In the genomic region with DNA sequence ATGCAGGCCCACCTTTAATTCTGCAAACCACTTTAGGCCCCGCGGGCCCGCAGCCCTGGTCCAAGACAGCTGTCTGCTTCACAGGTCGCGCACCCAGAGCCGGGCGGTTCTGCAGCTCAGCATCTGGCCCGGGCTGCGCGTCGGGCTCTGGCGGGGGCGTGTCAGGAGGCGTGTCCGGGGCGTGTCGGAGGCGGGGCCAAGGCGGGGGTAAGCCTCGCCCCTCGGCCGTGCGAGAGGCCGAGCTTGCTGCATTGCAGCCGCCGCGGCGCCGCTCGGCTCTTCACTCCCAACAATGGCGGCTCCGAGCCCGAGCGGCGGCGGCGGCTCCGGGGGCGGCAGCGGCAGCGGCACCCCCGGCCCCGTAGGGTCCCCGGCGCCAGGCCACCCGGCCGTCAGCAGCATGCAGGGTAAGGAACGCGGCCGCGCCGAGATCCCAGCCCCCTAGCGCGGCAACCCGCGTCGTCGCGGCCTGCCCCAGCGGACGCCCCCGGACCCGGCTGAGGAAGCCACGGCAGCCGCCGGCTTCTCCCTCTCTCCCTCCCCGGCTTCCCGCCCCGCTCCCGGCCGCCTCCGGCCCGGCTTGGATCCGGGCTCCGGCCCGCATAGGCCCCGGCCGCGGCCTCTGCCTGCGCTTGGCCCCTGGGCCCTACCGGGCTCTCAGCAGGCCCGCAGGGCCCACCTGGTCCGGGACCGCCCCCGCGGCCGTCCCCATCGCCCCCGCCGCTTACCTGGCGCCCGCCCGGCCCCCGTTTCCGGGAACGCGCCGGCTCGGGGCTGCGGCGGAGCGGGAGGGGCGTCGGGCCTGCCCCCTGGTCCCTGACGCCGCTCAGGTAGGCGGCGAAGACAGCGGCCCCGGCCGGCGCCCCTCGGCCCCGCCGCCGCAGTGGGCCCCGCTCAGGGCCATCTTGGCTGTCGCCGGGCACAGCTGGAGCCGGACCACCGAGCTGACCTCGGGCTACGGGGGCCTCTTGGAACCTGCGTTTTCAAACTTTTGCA, we compare ENCODE assay signal across 8 cellular contexts. TPM values are rescaled to one million over a fixed set of nuclear protein-coding genes. Genes with fewer than 3 reads are reported as not detected.
DNase-seq lines count a peak whose midpoint lies in the region; ATAC-seq, FAIRE-seq and TF ChIP-seq lines count a peak whose summit lies in the region.

A gene (plus strand): TSS at position 283 of the 996 bp plus-strand sequence. CDS start 10 bp downstream, at position 293.

- CTCF ChIA-PET in activated CD8-positive, alpha-beta T cell treated with anti-CD3 and anti-CD28 coated beads for 36 hours (lab: Charles Lee): interaction anchor here (0.7 to 2.0 kb wide), 4 partner anchors 14 to 34 kb away, joined by 3 to 8 read pairs (median 4); a partner anchor contains a TSS

- H3K9me3 ChIP-seq in BLaER1 treated with 17β-estradiol and CSF1 and Interleukin-3, amounts not matched to agents 10 nM and 100 nM (replicated peaks in 1 of 11): peaks cover 0 to 2% (median 0%) of the 10 kb centered on the region in 11 experiments; a peak in 2 of 22 replicates
- H3K9me3 ChIP-seq in ectodermal cell (ENCODE audit: control insufficient read depth, low read length) (no peaks in the 10 kb centered on the region), lung (ENCODE audit: control insufficient read depth in 2 of 2, insufficient read depth in 1 of 2, low read length in 1 of 2) (no peaks in the 10 kb centered on the region)

- no peak for TF ChIP-seq CTCF in activated CD8-positive, alpha-beta T cell treated with anti-CD3 and anti-CD28 coated beads for 36 hours (IDR thresholded peaks at IDR 0.05)
- TF ChIP-seq CTCF in lung (IDR thresholded peaks at IDR 0.05; ENCODE audit: control extremely low read depth, extremely low read depth): no peak

- peaks cover 0 to 12% (median 10%) of the 10 kb centered on the region in 11 experiments; a peak in 11 of 22 replicates for H3K27me3 ChIP-seq in BLaER1 treated with 17β-estradiol and CSF1 and Interleukin-3, amounts not matched to agents 10 nM and 100 nM
- H3K27me3 ChIP-seq in ectodermal cell (ENCODE audit: control insufficient read depth, insufficient read depth, low read length, poor library complexity, severe bottlenecking) (peaks cover 13% of the 10 kb centered on the region), lung (ENCODE audit: control insufficient read depth, insufficient read depth) (no peaks in the 10 kb centered on the region)

- peaks cover 0 to 16% (median 6%) of the 10 kb centered on the region in 11 experiments; a peak in 11 of 22 replicates for H3K36me3 ChIP-seq in BLaER1 treated with 17β-estradiol and CSF1 and Interleukin-3, amounts not matched to agents 10 nM and 100 nM
- no peaks in the 10 kb centered on the region for H3K36me3 ChIP-seq in ectodermal cell (ENCODE audit: control insufficient read depth, insufficient read depth, low read length)
- H3K36me3 ChIP-seq in lung (ENCODE audit: control insufficient read depth in 2 of 2, insufficient read depth in 2 of 2, low read length in 2 of 2): no peaks in the 10 kb centered on the region

- no peaks in the 10 kb centered on the region for H3K27me3 Mint-ChIP-seq in activated CD8-positive, alpha-beta T cell treated with anti-CD3 and anti-CD28 coated beads for 36 hours

- WGBS in ectodermal cell, 2 experiments: 0% methylated on average over 124 of the region's 124 CpGs
- WGBS in lung, 2 donors: 0 to 1% methylated on average over 80 to 124 of the region's 124 CpGs

- peaks cover 42% of the 10 kb centered on the region for H3K4me1 Mint-ChIP-seq in activated CD8-positive, alpha-beta T cell treated with anti-CD3 and anti-CD28 coated beads for 36 hours (ENCODE audit: low read depth)

- DNase-seq in GM19239 (ENCODE audit: insufficient read length, low spot score) (peak; percentile 92), NCI-H748 treated with DMSO at 0.1 percent for 48 hours (lab: John Stamatoyannopoulos, UW) (peak; percentile 56), lung (ENCODE audit: low spot score) (peak; percentile 94)
- DNase-seq in activated CD8-positive, alpha-beta T cell treated with anti-CD3 and anti-CD28 coated beads for 36 hours: peak; percentile 90
- peak; percentile 89 to 91 (median 91) for DNase-seq in stimulated activated CD4-positive, alpha-beta T cell treated with anti-CD3 and anti-CD28 coated beads, TNF-alpha, amount 100 ng/mL, for 24 hours (ENCODE audit: low read depth in 3 of 3)

- H4K20me1 ChIP-seq in BLaER1 treated with 17β-estradiol and CSF1 and Interleukin-3, amounts not matched to agents 10 nM and 100 nM: peaks cover 26 to 51% (median 43%) of the 10 kb centered on the region in 11 experiments; a peak in 20 of 22 replicates

- H3K4me3 ChIP-seq in BLaER1 treated with 17β-estradiol and CSF1 and Interleukin-3, amounts not matched to agents 10 nM and 100 nM: peak within 1 kb of the TSS; percentile 88 to 96 (median 95)
- peak within 1 kb of the TSS; percentile 81 for H3K4me3 ChIP-seq in ectodermal cell (ENCODE audit: insufficient read depth, low read depth, low read length)
- H3K4me3 ChIP-seq in lung: peak within 1 kb of the TSS; percentile 93

- POLR2A ChIA-PET in activated CD8-positive, alpha-beta T cell treated with anti-CD3 and anti-CD28 coated beads for 36 hours (lab: Charles Lee): interaction anchor here (0.6 to 2.3 kb wide), 11 partner anchors 9 to 1290 kb away, joined by 3 to 14 read pairs (median 5); a partner anchor contains a TSS

- peak within 1 kb of the TSS; percentile 80 for H3K4me3 Mint-ChIP-seq in activated CD8-positive, alpha-beta T cell treated with anti-CD3 and anti-CD28 coated beads for 36 hours

- peaks cover 17 to 39% (median 22%) of the 10 kb centered on the region in 10 experiments for H3K4me1 ChIP-seq in BLaER1 treated with 17β-estradiol and CSF1 and Interleukin-3, amounts not matched to agents 10 nM and 100 nM
- H3K4me1 ChIP-seq in ectodermal cell (ENCODE audit: control insufficient read depth, insufficient read depth, low read length): peaks cover 8% of the 10 kb centered on the region
- peaks cover 0 to 23% of the 10 kb centered on the region in 2 donors for H3K4me1 ChIP-seq in lung (ENCODE audit: control insufficient read depth in 2 of 2, insufficient read depth in 2 of 2, low read length in 2 of 2)

- peaks cover 6% of the 10 kb centered on the region for H3K36me3 Mint-ChIP-seq in activated CD8-positive, alpha-beta T cell treated with anti-CD3 and anti-CD28 coated beads for 36 hours (ENCODE audit: low read depth)

- peak; percentile 80 for FAIRE-seq in GM19239 (lab: Jason Lieb, UNC)

- H3K27ac Mint-ChIP-seq in activated CD8-positive, alpha-beta T cell treated with anti-CD3 and anti-CD28 coated beads for 36 hours: peak within 1 kb of the TSS; percentile 77

- intact Hi-C loops in activated CD8-positive, alpha-beta T cell treated with anti-CD3 and anti-CD28 coated beads for 36 hours (cut with micrococcal nuclease): no loop called here

- peak within 1 kb of the TSS; percentile 76 to 99 (median 94) for H3K4me2 ChIP-seq in BLaER1 treated with 17β-estradiol and CSF1 and Interleukin-3, amounts not matched to agents 10 nM and 100 nM

- ATAC-seq in HG03442 (IDR thresholded peaks at IDR 0.05; ENCODE audit: unreplicated experiment) (peak; percentile 87), lung (ENCODE audit: insufficient read depth, low FRiP score) (peak; percentile 98)
- peak; percentile 96 for ATAC-seq in activated CD8-positive, alpha-beta T cell treated with anti-CD3 and anti-CD28 coated beads for 36 hours

- H3K9ac ChIP-seq in BLaER1 treated with 17β-estradiol and CSF1 and Interleukin-3, amounts not matched to agents 10 nM and 100 nM: peak within 1 kb of the TSS; percentile 97 to 100 (median 98)

- H3K27ac ChIP-seq in BLaER1 treated with 17β-estradiol and CSF1 and Interleukin-3, amounts not matched to agents 10 nM and 100 nM: peak within 1 kb of the TSS; percentile 92 to 98 (median 96)
- H3K27ac ChIP-seq in ectodermal cell (ENCODE audit: insufficient read depth, low read depth, low read length, poor library complexity, severe bottlenecking) (peak within 1 kb of the TSS; percentile 85), lung (ENCODE audit: low read depth in 1 of 2, low read length in 1 of 2) (peak within 1 kb of the TSS; percentile 96 to 97)

- no peaks in the 10 kb centered on the region for H3K9me3 Mint-ChIP-seq in activated CD8-positive, alpha-beta T cell treated with anti-CD3 and anti-CD28 coated beads for 36 hours

RNA-seq across cellular contexts. Expression of the gene that starts here (rescaled TPM):
- 10 to 100 TPM; 45.6 to 49.0 TPM for total RNA-seq in activated CD8-positive, alpha-beta T cell treated with anti-CD3 and anti-CD28 coated beads for 36 hours
- 37.4 TPM for polyA plus RNA-seq in ectodermal cell (2013, experiment 1 of 4)
- 40.3 TPM for polyA plus RNA-seq in ectodermal cell (2013, experiment 2 of 4)
- 37.0 TPM for polyA plus RNA-seq in ectodermal cell (2013, experiment 3 of 4)
- 39.8 TPM for polyA plus RNA-seq in ectodermal cell (2013, experiment 4 of 4)
- 10 to 100 TPM; 27.8 to 63.6 TPM for total RNA-seq in lung
- 10 to 100 TPM; 10.7 to 12.9 TPM for polyA plus RNA-seq in lung

Comparison
In these comparisons a context has a peak if more than half of its experiments do, and no peak if none do; other contexts are left out.
1. Peak in every context shown above with its lines: DNase-seq, ATAC-seq, H3K4me3 ChIP-seq and H3K27ac ChIP-seq.